Comparison of ENCODE assay signal across 9 cellular contexts in the genomic region with DNA sequence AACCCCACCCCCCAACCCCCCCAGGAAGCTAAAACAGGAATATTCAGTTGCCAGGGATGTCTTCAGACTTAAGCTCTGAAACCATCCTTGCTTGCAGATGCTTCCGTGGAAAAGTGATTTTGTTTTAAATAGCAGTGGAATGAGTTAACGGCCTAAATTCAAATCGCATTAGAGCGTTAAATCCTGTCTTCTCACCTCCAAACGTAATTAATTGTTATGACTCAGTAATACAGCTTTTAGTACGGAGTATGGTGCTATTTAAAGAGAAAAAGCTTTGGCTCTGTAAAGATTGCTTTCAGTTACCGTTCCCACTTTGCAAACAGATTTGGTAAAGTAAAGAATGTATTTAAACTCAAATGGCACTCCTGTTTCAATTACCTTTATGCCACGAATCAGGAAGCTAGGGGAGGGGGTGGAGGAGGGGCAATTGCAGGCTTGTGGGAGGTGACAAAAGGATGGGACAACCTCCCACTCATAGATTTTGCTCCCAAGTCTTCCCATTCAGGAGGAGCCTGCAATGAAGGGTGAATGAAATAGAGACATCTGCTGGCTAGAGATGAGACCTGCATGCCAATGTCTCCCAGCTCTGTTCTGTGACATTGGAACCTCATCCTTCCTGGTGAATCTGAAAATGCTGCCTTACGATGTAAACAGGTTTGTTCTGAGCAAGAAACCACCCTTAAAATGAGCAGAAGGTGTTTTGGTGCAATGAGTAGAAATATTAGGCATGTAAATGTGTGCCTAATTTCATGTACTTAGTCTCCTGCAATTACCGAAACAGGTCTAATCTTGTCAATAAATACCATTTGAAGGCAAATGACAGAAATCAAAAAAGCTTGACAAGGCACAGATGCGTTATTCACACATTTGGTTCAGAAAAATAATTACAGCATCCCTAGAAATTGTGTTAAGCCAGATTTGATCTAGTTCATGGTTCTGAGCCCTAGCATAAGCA. TPM values are rescaled to one million over a fixed set of nuclear protein-coding genes. Genes with fewer than 3 reads are reported as not detected.
DNase-seq lines count a peak whose midpoint lies in the region; ATAC-seq and TF ChIP-seq lines count a peak whose summit lies in the region.
"Had no signal": no experiment of that assay in that cellular context is flagged by ENCODE, and none has a peak within 500 bp of the region (broad histone marks: within the 10 kb centered on the region; RNA-seq: fewer than 3 reads in every experiment).

No MANE protein-coding gene starts in this region.

- H3K27ac ChIP-seq in C4-2B (no peak overlapping the region), mammary epithelial cell (ENCODE audit: insufficient read depth, low read depth, low read length) (no peak overlapping the region), stomach (peak overlapping the region in 3 of 5 donors; percentile 1 to 31 (median 20))

- CTCF ChIA-PET in mammary epithelial cell (lab: Charles Lee; ENCODE audit: low non-redundant PET) = interaction anchor here (0.6 to 1.2 kb wide), 4 partner anchors 11 to 592 kb away, joined by 4 to 5 read pairs (median 4); no protein-coding TSS in a partner anchor

- H3K27me3 ChIP-seq in mammary epithelial cell (ENCODE audit: insufficient read depth, low read length) (no peaks in the 10 kb centered on the region), stomach (peaks cover 0 to 24% (median 0%) of the 10 kb centered on the region in 3 donors)

- no peak for TF ChIP-seq EP300 in stomach (IDR thresholded peaks at IDR 0.05)

- dilution Hi-C loops in mammary epithelial cell (cut with HindIII; ENCODE audit: low sequenced_read_pairs) = no loop called here

- intact Hi-C loops in mammary epithelial cell (cut with micrococcal nuclease) (loop anchor here (1.0 to 5.0 kb wide), 4 partner anchors 140 to 1226 kb away; no protein-coding TSS in a partner anchor), stomach (cut with DNase I; ENCODE audit: low total_unique reads) (no loop called here)

- peak overlapping the region; percentile 58 for H2AFZ ChIP-seq in mammary epithelial cell (ENCODE audit: low read depth, low read length)

- DNase-seq in GM19238 (ENCODE audit: insufficient read length, low spot score) (peak; percentile 14), NCI-H524 (lab: John Stamatoyannopoulos, UW) (peak; percentile 66 to 79), mammary epithelial cell (peak; percentile 72), iris pigment epithelial cell (ENCODE audit: low read depth) (peak; percentile 82), stomach (peak; percentile 31)
- DNase-seq in stimulated activated CD4-positive, alpha-beta T cell treated with anti-CD3 and anti-CD28 coated beads, Interleukin-2, amount 100 ng/mL, for 24 hours = no peak

- no peak overlapping the region for H3K9ac ChIP-seq in mammary epithelial cell (ENCODE audit: insufficient read depth, low read length)

- BruUV-seq in mammary epithelial cell (replicated peaks; lab: Mats Ljungman, UMichigan) = no TSS peak

- peak; percentile 67 for ATAC-seq in HG03469 (IDR thresholded peaks at IDR 0.05; ENCODE audit: unreplicated experiment)

- H3K4me3 ChIP-seq in mammary epithelial cell (replicated peaks in 1 of 3; ENCODE audit: insufficient read depth in 1 of 3, low read depth in 2 of 3, low read length in 3 of 3) (peak overlapping the region; percentile 14 to 22 (median 21)), stomach (peak overlapping the region in 3 of 4 donors; percentile 5 to 38 (median 22))

- in situ Hi-C loops in mammary epithelial cell (cut with MboI; ENCODE audit: low sequenced_read_pairs in 2 of 2) = loop anchor here in 1 of 2 donors (25.0 kb wide), 1 partner anchor 586 kb away; no protein-coding TSS in a partner anchor

- H3K4me2 ChIP-seq in mammary epithelial cell (ENCODE audit: insufficient read depth, low read depth, low read length) = peak overlapping the region; percentile 67

- WGBS in mammary epithelial cell (ENCODE audit: low coverage, missing lambda C conversion rate) = 9% methylated on average over 11 of the region's 11 CpGs
- WGBS in stomach, 5 donors = 13 to 21% (median 17%) methylated on average over 11 of the region's 11 CpGs

- H4K20me1 ChIP-seq in mammary epithelial cell (ENCODE audit: insufficient read depth, low read length) = no peaks in the 10 kb centered on the region

- TF ChIP-seq CTCF in C4-2B (conservative IDR thresholded peaks at IDR 0.05) (peak; percentile 83), mammary epithelial cell (conservative IDR thresholded peaks at IDR 0.05 in 1 of 2, IDR thresholded peaks at IDR 0.05 in 1 of 2; ENCODE audit: extremely low read depth in 1 of 2, insufficient read depth in 1 of 2, low read depth in 1 of 2, low read length in 2 of 2) (peak; percentile 79 to 85), stomach (IDR thresholded peaks at IDR 0.05) (peak in 5 of 7 experiments; percentile 57 to 74 (median 66))

- no peaks in the 10 kb centered on the region for H3K79me2 ChIP-seq in mammary epithelial cell (ENCODE audit: insufficient read depth, low read length)

- H3K4me1 ChIP-seq in mammary epithelial cell (ENCODE audit: insufficient read depth, low read length) (peaks cover 13% of the 10 kb centered on the region), stomach (peaks cover 9 to 43% (median 19%) of the 10 kb centered on the region in 4 donors)

- H3K36me3 ChIP-seq in mammary epithelial cell (ENCODE audit: insufficient read depth, low read length) (no peaks in the 10 kb centered on the region), stomach (no peaks in the 10 kb centered on the region)

- H3K9me3 ChIP-seq in mammary epithelial cell (replicated peaks; ENCODE audit: insufficient read depth, low read length) = no peaks in the 10 kb centered on the region
- H3K9me3 ChIP-seq in stomach = no peaks in the 10 kb centered on the region

- TF ChIP-seq POLR2A in stomach (IDR thresholded peaks at IDR 0.05) = no peak

RNA-seq across cellular contexts. Expression of a gene that starts 2.6 kb away (rescaled TPM):
- total RNA-seq in mammary epithelial cell (1 to 10 TPM in 1 of 2 donors, under 1 TPM in 1; 0.52 to 1.2 TPM), stomach (10 to 100 TPM; 11.2 to 51.2 (median 32.7) TPM)
- polyA plus RNA-seq in mammary epithelial cell (1.3 TPM), stomach (10 to 100 TPM; 10.2 to 41.1 (median 38.0) TPM)
- polyA minus RNA-seq in mammary epithelial cell = not detected
- total RNA-seq: T-helper 2 cell treated with Interferon-gamma antibody and Interleukin-4, amounts not matched to agents 100 ng/mL and 5 ng/mL, for 36 hours had no signal

Comparison
In these comparisons a context has a peak if more than half of its experiments do, and no peak if none do; other contexts are left out.
1. H3K27ac ChIP-seq: peak in stomach (3 of 5); none in C4-2B (single experiment) and mammary epithelial cell (single experiment).
2. DNase-seq: peak in GM19238 (single experiment), NCI-H524 (2 of 2), mammary epithelial cell (single experiment), iris pigment epithelial cell (single experiment) and stomach (single experiment); none in stimulated activated CD4-positive, alpha-beta T cell treated with anti-CD3 and anti-CD28 coated beads, Interleukin-2, amount 100 ng/mL, for 24 hours (0 of 2).
3. RNA of a gene that starts 2.6 kb away (total RNA-seq): 11.2 to 51.2 TPM in stomach; 0.52 to 1.2 TPM in mammary epithelial cell; every median in the first group is over 4 times any median in the second.
4. Peak in every context shown above with its lines, with median percentiles within 50 percentile points of each other: CTCF ChIP-seq.